Comparison of ENCODE assay signal across 9 cellular contexts in genomic region chr2:144183744-144184143, GRCh38.
DNase-seq lines count a peak whose midpoint lies in the region; ATAC-seq and TF ChIP-seq lines count a peak whose summit lies in the region.
"Had no signal": no experiment of that assay in that cellular context is flagged by ENCODE, and none has a peak within 500 bp of the region (broad histone marks: within the 10 kb centered on the region; RNA-seq: fewer than 3 reads in every experiment).

No MANE protein-coding gene starts in this region.

- H3K36me3 ChIP-seq in lower lobe of right lung (no peaks in the 10 kb centered on the region), ascending aorta (no peaks in the 10 kb centered on the region), mammary epithelial cell (ENCODE audit: insufficient read depth, low read length) (no peaks in the 10 kb centered on the region)
- H3K36me3 ChIP-seq: cardiac muscle cell, thyroid gland had no signal

- H2AFZ ChIP-seq in mammary epithelial cell (ENCODE audit: low read depth, low read length): no peak overlapping the region

- intact Hi-C loops in lower lobe of right lung (cut with DNase I): no loop called here
- intact Hi-C loops in ascending aorta (cut with DNase I): no loop called here
- intact Hi-C loops in mammary epithelial cell (cut with micrococcal nuclease): no loop called here

- 99% methylated on average over 9 of the region's 9 CpGs for WGBS in mammary epithelial cell (ENCODE audit: low coverage, missing lambda C conversion rate)

- H4K20me1 ChIP-seq in mammary epithelial cell (ENCODE audit: insufficient read depth, low read length): no peaks in the 10 kb centered on the region

- dilution Hi-C loops in mammary epithelial cell (cut with HindIII; ENCODE audit: low sequenced_read_pairs): no loop called here

- H3K4me2 ChIP-seq in mammary epithelial cell (ENCODE audit: insufficient read depth, low read depth, low read length): no peak overlapping the region

- H3K27ac ChIP-seq in lower lobe of right lung: no peak overlapping the region
- no peak overlapping the region for H3K27ac ChIP-seq in ascending aorta
- H3K27ac ChIP-seq in mammary epithelial cell (ENCODE audit: insufficient read depth, low read depth, low read length): no peak overlapping the region
- H3K27ac ChIP-seq: cardiac muscle cell, thyroid gland had no signal

- BruUV-seq in mammary epithelial cell (replicated peaks; lab: Mats Ljungman, UMichigan): no TSS peak

- H3K9me3 ChIP-seq in lower lobe of right lung: no peaks in the 10 kb centered on the region
- H3K9me3 ChIP-seq in ascending aorta: no peaks in the 10 kb centered on the region
- H3K9me3 ChIP-seq in mammary epithelial cell (replicated peaks; ENCODE audit: insufficient read depth, low read length): no peaks in the 10 kb centered on the region
- H3K9me3 ChIP-seq: thyroid gland had no signal

- CTCF ChIA-PET in mammary epithelial cell (lab: Charles Lee; ENCODE audit: low non-redundant PET): no interaction called here

- H3K27me3 ChIP-seq in lower lobe of right lung (ENCODE audit: low read depth) (no peaks in the 10 kb centered on the region), ascending aorta (no peaks in the 10 kb centered on the region), mammary epithelial cell (ENCODE audit: insufficient read depth, low read length) (no peaks in the 10 kb centered on the region)
- H3K27me3 ChIP-seq: cardiac muscle cell, thyroid gland had no signal

- peak; percentile 51 for DNase-seq in activated CD8-positive, alpha-beta memory T cell treated with anti-CD3 and anti-CD28 coated beads, Interleukin-2, amount 50 U/mL, for 24 hours (ENCODE audit: extremely low read depth)
- no peak for DNase-seq in lower lobe of right lung
- no peak for DNase-seq in ascending aorta (ENCODE audit: low spot score in 2 of 2)
- no peak for DNase-seq in mammary epithelial cell
- no peak for DNase-seq in NCI-H2196 treated with DMSO at 0.1 percent for 48 hours (lab: John Stamatoyannopoulos, UW; ENCODE audit: unreplicated experiment)

- ATAC-seq in GM19452 (IDR thresholded peaks at IDR 0.05; ENCODE audit: unreplicated experiment): peak; percentile 99
- peak; percentile 96 for ATAC-seq in HG03439 (IDR thresholded peaks at IDR 0.05; ENCODE audit: unreplicated experiment)
- peak; percentile 64 to 66 for ATAC-seq in lower lobe of right lung

- H3K9ac ChIP-seq in mammary epithelial cell (ENCODE audit: insufficient read depth, low read length): no peak overlapping the region

- H3K4me3 ChIP-seq in lower lobe of right lung: peak overlapping the region; percentile 2
- H3K4me3 ChIP-seq in ascending aorta: no peak overlapping the region
- H3K4me3 ChIP-seq in mammary epithelial cell (replicated peaks in 1 of 3; ENCODE audit: insufficient read depth in 1 of 3, low read depth in 2 of 3, low read length in 3 of 3): no peak overlapping the region
- H3K4me3 ChIP-seq: cardiac muscle cell, thyroid gland had no signal

- no peak for TF ChIP-seq CTCF in lower lobe of right lung (IDR thresholded peaks at IDR 0.05)
- no peak for TF ChIP-seq CTCF in ascending aorta (IDR thresholded peaks at IDR 0.05)
- TF ChIP-seq CTCF in mammary epithelial cell (conservative IDR thresholded peaks at IDR 0.05 in 1 of 2, IDR thresholded peaks at IDR 0.05 in 1 of 2; ENCODE audit: extremely low read depth in 1 of 2, insufficient read depth in 1 of 2, low read depth in 1 of 2, low read length in 2 of 2): no peak

- in situ Hi-C loops in mammary epithelial cell (cut with MboI; ENCODE audit: low sequenced_read_pairs in 2 of 2): no loop called here

- H3K4me1 ChIP-seq in lower lobe of right lung (no peaks in the 10 kb centered on the region), ascending aorta (no peaks in the 10 kb centered on the region), mammary epithelial cell (ENCODE audit: insufficient read depth, low read length) (no peaks in the 10 kb centered on the region)
- H3K4me1 ChIP-seq: thyroid gland had no signal

- H3K79me2 ChIP-seq in mammary epithelial cell (ENCODE audit: insufficient read depth, low read length): no peaks in the 10 kb centered on the region
